15 cellular contexts compared by ENCODE assay signal in the genomic region with DNA sequence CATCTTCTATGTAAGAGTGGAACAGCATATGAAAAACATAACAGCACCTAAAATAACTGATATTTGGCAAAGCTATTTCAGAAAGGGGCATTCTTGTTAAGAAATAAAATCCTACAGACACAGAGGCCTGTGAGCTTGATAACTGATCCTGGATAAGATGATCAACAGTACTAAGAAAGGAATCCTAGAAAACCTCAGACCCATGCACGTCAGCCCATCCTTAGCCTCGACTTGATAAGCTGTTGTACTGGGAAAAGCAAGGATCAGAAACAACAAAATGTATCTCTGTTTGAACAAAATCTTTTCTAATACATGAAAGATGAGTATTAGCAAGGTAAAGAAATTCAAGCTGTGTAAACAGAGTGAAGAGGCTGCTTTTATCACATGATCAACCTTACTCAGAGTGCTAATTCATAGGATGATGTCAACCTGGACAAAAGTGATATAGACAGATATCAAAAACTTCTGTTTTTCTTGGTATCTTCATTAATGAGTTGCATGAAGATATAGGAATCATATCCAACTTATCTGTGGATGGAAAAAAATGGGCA. TPM values are rescaled to one million over a fixed set of nuclear protein-coding genes. Genes with fewer than 3 reads are reported as not detected.
A peak's percentile ranks its signal among the peaks of the same experiment; 100 is the strongest.
DNase-seq lines count a peak whose midpoint lies in the region; ATAC-seq and TF ChIP-seq lines count a peak whose summit lies in the region.
"Had no signal": no experiment of that assay in that cellular context is flagged by ENCODE, and none has a peak within 500 bp of the region (broad histone marks: within the 10 kb centered on the region; RNA-seq: fewer than 3 reads in every experiment).

No MANE protein-coding gene starts in this region.

- H3K4me1 Mint-ChIP-seq in stimulated activated naive CD8-positive, alpha-beta T cell treated with anti-CD3 and anti-CD28 coated beads, Interleukin-15, amount 100 ng/mL, for 72 hours, result no peaks in the 10 kb centered on the region

- H3K9me3 ChIP-seq in left ventricle myocardium inferior (replicated peaks) (no peaks in the 10 kb centered on the region), heart left ventricle (no peaks in the 10 kb centered on the region), tibial artery (no peaks in the 10 kb centered on the region)
- H3K9me3 ChIP-seq: spleen had no signal

- DNase-seq in left ventricle myocardium inferior, result no peak
- no peak for DNase-seq in heart left ventricle
- peak; percentile 93 for DNase-seq in NCI-H748 (lab: John Stamatoyannopoulos, UW; ENCODE audit: unreplicated experiment)
- DNase-seq in choroid plexus epithelial cell (ENCODE audit: low read depth), result peak; percentile 18
- no peak for DNase-seq in tibial artery
- DNase-seq in GM13976 (ENCODE audit: low spot score), result no peak
- DNase-seq in GM13977 (ENCODE audit: low spot score), result no peak
- DNase-seq in stimulated activated naive CD8-positive, alpha-beta T cell treated with anti-CD3 and anti-CD28 coated beads, Interleukin-15, amount 100 ng/mL, for 72 hours, result no peak
- DNase-seq: activated CD8-positive, alpha-beta T cell treated with anti-CD3 and anti-CD28 coated beads for 36 hours; EL; NCI-H446 treated with DMSO at 0.1 percent for 48 hours; PC-9; spleen; stimulated activated naive CD4-positive, alpha-beta T cell treated with Interleukin-2 at 50 U/mL for 16 hours had no signal

- H3K27ac Mint-ChIP-seq in stimulated activated naive CD8-positive, alpha-beta T cell treated with anti-CD3 and anti-CD28 coated beads, Interleukin-15, amount 100 ng/mL, for 72 hours, result no peak overlapping the region
- H3K27ac Mint-ChIP-seq: activated CD8-positive, alpha-beta T cell treated with anti-CD3 and anti-CD28 coated beads for 36 hours; activated T-helper 1 cell treated with anti-CD3 and anti-CD28 coated beads, Interleukin-12 subunit alpha, Interleukin-12 subunit beta, Interleukin-2, Interleukin-4 antibody, amounts not matched to agents 30 ng/mL and 10 ng/mL and 1 ng/mL, durations not matched to agents 14 hours and 24 hours and 36 hours had no signal

- no peaks in the 10 kb centered on the region for H3K27me3 ChIP-seq in left ventricle myocardium inferior (ENCODE audit: low read depth)
- H3K27me3 ChIP-seq in heart left ventricle, result no peaks in the 10 kb centered on the region
- no peaks in the 10 kb centered on the region for H3K27me3 ChIP-seq in tibial artery

- no peak overlapping the region for H3K4me3 Mint-ChIP-seq in stimulated activated naive CD8-positive, alpha-beta T cell treated with anti-CD3 and anti-CD28 coated beads, Interleukin-15, amount 100 ng/mL, for 72 hours
- H3K4me3 Mint-ChIP-seq: activated CD8-positive, alpha-beta T cell treated with anti-CD3 and anti-CD28 coated beads for 36 hours; activated T-helper 1 cell treated with anti-CD3 and anti-CD28 coated beads, Interleukin-12 subunit alpha, Interleukin-12 subunit beta, Interleukin-2, Interleukin-4 antibody, amounts not matched to agents 30 ng/mL and 10 ng/mL and 1 ng/mL, durations not matched to agents 14 hours and 24 hours and 36 hours had no signal

- in situ Hi-C loops in GM13976 (cut with MboI; ENCODE audit: low sequenced_read_pairs, unreplicated experiment) (no loop called here), GM13977 (cut with MboI; ENCODE audit: low pct_unique_long_range_greater_than_20kb, low sequenced_read_pairs, unreplicated experiment) (no loop called here)

- TF ChIP-seq CTCF in left ventricle myocardium inferior (IDR thresholded peaks at IDR 0.05; ENCODE audit: borderline replicate concordance) (no peak), heart left ventricle (IDR thresholded peaks at IDR 0.05) (no peak), choroid plexus epithelial cell (conservative IDR thresholded peaks at IDR 0.05; ENCODE audit: low read depth, low read length) (no peak), tibial artery (IDR thresholded peaks at IDR 0.05) (no peak), GM13976 (IDR thresholded peaks at IDR 0.05; ENCODE audit: borderline replicate concordance, control extremely low read depth, extremely low read depth, insufficient read depth, missing control alignments) (no peak), GM13977 (IDR thresholded peaks at IDR 0.05; ENCODE audit: extremely low read depth, insufficient read depth, missing control alignments) (no peak)

- WGBS in heart left ventricle, 4 donors, result 59 to 73% (median 69%) methylated on average over 2 of the region's 2 CpGs

- H3K27ac ChIP-seq in left ventricle myocardium inferior (replicated peaks) (peak overlapping the region; percentile 52), heart left ventricle (peak overlapping the region in 4 of 12 donors; percentile 2 to 57 (median 44)), tibial artery (peak overlapping the region; percentile 9 to 39)
- H3K27ac ChIP-seq: PC-9, spleen had no signal

- H3K4me3 ChIP-seq in left ventricle myocardium inferior (no peak overlapping the region), heart left ventricle (no peak overlapping the region), choroid plexus epithelial cell (ENCODE audit: low read depth, low read length) (no peak overlapping the region), tibial artery (no peak overlapping the region)
- H3K4me3 ChIP-seq: PC-9, spleen had no signal

- peaks cover 32% of the 10 kb centered on the region for H3K27me3 Mint-ChIP-seq in stimulated activated naive CD8-positive, alpha-beta T cell treated with anti-CD3 and anti-CD28 coated beads, Interleukin-15, amount 100 ng/mL, for 72 hours

- no peaks in the 10 kb centered on the region for H3K9me3 Mint-ChIP-seq in stimulated activated naive CD8-positive, alpha-beta T cell treated with anti-CD3 and anti-CD28 coated beads, Interleukin-15, amount 100 ng/mL, for 72 hours
- H3K9me3 Mint-ChIP-seq: activated CD8-positive, alpha-beta T cell treated with anti-CD3 and anti-CD28 coated beads for 36 hours; activated T-helper 1 cell treated with anti-CD3 and anti-CD28 coated beads, Interleukin-12 subunit alpha, Interleukin-12 subunit beta, Interleukin-2, Interleukin-4 antibody, amounts not matched to agents 30 ng/mL and 10 ng/mL and 1 ng/mL, durations not matched to agents 14 hours and 24 hours and 36 hours had no signal

- no peak for TF ChIP-seq POLR2A in heart left ventricle (IDR thresholded peaks at IDR 0.05)

- no peak for ATAC-seq in heart left ventricle
- ATAC-seq in stimulated activated naive CD8-positive, alpha-beta T cell treated with anti-CD3 and anti-CD28 coated beads, Interleukin-15, amount 100 ng/mL, for 72 hours, result no peak
- ATAC-seq: activated CD8-positive, alpha-beta T cell treated with anti-CD3 and anti-CD28 coated beads for 36 hours had no signal

- H3K36me3 ChIP-seq in left ventricle myocardium inferior, result no peaks in the 10 kb centered on the region
- no peaks in the 10 kb centered on the region for H3K36me3 ChIP-seq in heart left ventricle
- H3K36me3 ChIP-seq in tibial artery, result no peaks in the 10 kb centered on the region
- H3K36me3 ChIP-seq: spleen had no signal

- peaks cover 93% of the 10 kb centered on the region for H3K4me1 ChIP-seq in left ventricle myocardium inferior
- H3K4me1 ChIP-seq in heart left ventricle, result peaks cover 0 to 84% (median 37%) of the 10 kb centered on the region in 12 donors
- peaks cover 0 to 60% (median 20%) of the 10 kb centered on the region in 4 donors for H3K4me1 ChIP-seq in tibial artery

- intact Hi-C loops in left ventricle myocardium inferior (cut with micrococcal nuclease), result no loop called here
- intact Hi-C loops in heart left ventricle (cut with DNase I), result no loop called here
- intact Hi-C loops in tibial artery (cut with DNase I; ENCODE audit: low total_unique reads), result no loop called here

RNA-seq across cellular contexts. Expression of a gene that starts 15.2 kb away (rescaled TPM):
- total RNA-seq in left ventricle myocardium inferior (45.8 TPM), heart left ventricle (10 to 100 TPM; 34.2 to 66.8 (median 39.8) TPM)
- polyA plus RNA-seq in heart left ventricle, result 10 to 100 TPM; 12.6 to 13.2 TPM
- total RNA-seq: activated CD8-positive, alpha-beta T cell treated with anti-CD3 and anti-CD28 coated beads for 36 hours had no signal

Comparison
In these comparisons a context has a peak if more than half of its experiments do, and no peak if none do; other contexts are left out.
1. DNase-seq: peak in NCI-H748 (single experiment) and choroid plexus epithelial cell (single experiment); none in left ventricle myocardium inferior (single experiment), heart left ventricle (0 of 5), tibial artery (0 of 2), GM13976 (single experiment), GM13977 (single experiment) and stimulated activated naive CD8-positive, alpha-beta T cell treated with anti-CD3 and anti-CD28 coated beads, Interleukin-15, amount 100 ng/mL, for 72 hours (0 of 2).